ENCODE assay signal across 9 cellular contexts in the genomic region with DNA sequence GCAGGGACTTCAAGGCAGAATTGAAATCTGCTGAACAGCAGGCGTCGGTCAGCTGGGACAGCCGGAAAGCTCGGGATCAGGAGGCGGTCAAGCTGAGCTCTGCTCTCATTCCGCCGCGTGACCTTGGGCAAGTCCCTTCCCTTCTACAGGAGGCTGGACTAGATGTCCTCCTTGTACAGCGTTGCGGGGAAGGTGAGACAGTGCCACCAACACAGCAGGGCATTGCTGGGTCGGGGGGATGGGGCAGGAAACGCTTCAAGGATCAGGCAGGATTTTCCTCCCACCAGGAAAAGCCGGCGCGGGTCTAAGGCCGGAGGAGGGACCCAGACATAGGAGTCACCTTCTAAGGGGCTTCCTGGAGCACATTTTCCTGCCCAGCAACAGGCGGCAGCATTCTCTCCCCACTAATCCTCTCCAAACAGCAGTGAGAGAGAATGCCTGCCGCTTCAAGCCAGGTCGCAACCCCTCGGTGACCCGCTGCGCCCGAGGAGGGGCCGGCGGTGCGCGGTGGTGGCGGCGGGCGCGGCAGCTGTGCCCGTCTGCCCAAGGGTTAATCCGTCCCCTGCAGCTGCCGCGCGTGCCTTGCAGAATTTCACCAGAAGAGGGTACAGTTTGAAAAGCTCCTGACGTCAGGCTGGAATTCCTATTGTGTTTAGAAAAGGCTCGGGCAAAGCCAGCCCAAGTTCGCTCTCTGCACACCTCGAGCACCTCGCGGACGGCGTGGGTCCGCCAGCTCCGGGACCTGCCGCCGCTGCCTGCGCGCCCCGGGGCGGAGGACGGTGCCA. TPM values are rescaled to one million over a fixed set of nuclear protein-coding genes. Genes with fewer than 3 reads are reported as not detected.
DNase-seq lines count a peak whose midpoint lies in the region; ATAC-seq, FAIRE-seq and TF ChIP-seq lines count a peak whose summit lies in the region.
"Had no signal": no experiment of that assay in that cellular context is flagged by ENCODE, and none has a peak within 500 bp of the region (broad histone marks: within the 10 kb centered on the region; RNA-seq: fewer than 3 reads in every experiment).

A gene with protein sequence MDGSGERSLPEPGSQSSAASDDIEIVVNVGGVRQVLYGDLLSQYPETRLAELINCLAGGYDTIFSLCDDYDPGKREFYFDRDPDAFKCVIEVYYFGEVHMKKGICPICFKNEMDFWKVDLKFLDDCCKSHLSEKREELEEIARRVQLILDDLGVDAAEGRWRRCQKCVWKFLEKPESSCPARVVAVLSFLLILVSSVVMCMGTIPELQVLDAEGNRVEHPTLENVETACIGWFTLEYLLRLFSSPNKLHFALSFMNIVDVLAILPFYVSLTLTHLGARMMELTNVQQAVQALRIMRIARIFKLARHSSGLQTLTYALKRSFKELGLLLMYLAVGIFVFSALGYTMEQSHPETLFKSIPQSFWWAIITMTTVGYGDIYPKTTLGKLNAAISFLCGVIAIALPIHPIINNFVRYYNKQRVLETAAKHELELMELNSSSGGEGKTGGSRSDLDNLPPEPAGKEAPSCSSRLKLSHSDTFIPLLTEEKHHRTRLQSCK (plus strand): TSS at position 644 of the 785 bp plus-strand sequence. CDS start 493 bp downstream, outside the sequence.

- H3F3A ChIP-seq in Loucy (ENCODE audit: low read depth): no peaks in the 10 kb centered on the region

- H2AFZ ChIP-seq in Loucy (ENCODE audit: low read length): peak within 1 kb of the TSS; percentile 60; the same call in 1 of the 2 replicates

- H3K4me1 ChIP-seq in BE2C: no peaks in the 10 kb centered on the region
- H3K4me1 ChIP-seq in Loucy (ENCODE audit: insufficient read depth, low read length, poor library complexity, severe bottlenecking): no peaks in the 10 kb centered on the region
- no peaks in the 10 kb centered on the region for H3K4me1 ChIP-seq in pancreas

- no peak within 1 kb of the TSS for H3K27ac ChIP-seq in pancreas

- 9 to 12% methylated on average over 49 to 53 of the region's 53 CpGs for WGBS in pancreas, 2 donors

- TF ChIP-seq CTCF in BE2C (IDR thresholded peaks at IDR 0.05; ENCODE audit: low read depth, low read length) (peak; percentile 47), Loucy (conservative IDR thresholded peaks at IDR 0.05; ENCODE audit: low read length) (no peak), pancreas (IDR thresholded peaks at IDR 0.05) (no peak)

- H3K79me2 ChIP-seq in Loucy (ENCODE audit: insufficient read depth, low read length): no peaks in the 10 kb centered on the region

- H3K9me2 ChIP-seq in Loucy (replicated peaks; ENCODE audit: low read depth, low read length): no peaks in the 10 kb centered on the region

- intact Hi-C loops in pancreas (cut with DNase I): loop anchor here in 1 of 3 donors (10.0 kb wide), 1 partner anchor 213 kb away; no protein-coding TSS in a partner anchor

- peak; percentile 83 for ATAC-seq in SK-N-SH treated with all-trans-retinoic acid at 6 μM for 48 hours
- peak; percentile 65 to 87 (median 76) for ATAC-seq in pancreas
- ATAC-seq in HG02759 (IDR thresholded peaks at IDR 0.05; ENCODE audit: unreplicated experiment): no peak
- ATAC-seq in HG03097 (IDR thresholded peaks at IDR 0.05; ENCODE audit: low FRiP score, unreplicated experiment): no peak
- ATAC-seq in GM21723 (IDR thresholded peaks at IDR 0.05; ENCODE audit: unreplicated experiment): no peak

- H3K9me3 ChIP-seq in BE2C: no peaks in the 10 kb centered on the region
- no peaks in the 10 kb centered on the region for H3K9me3 ChIP-seq in Loucy (ENCODE audit: insufficient read depth, low read depth, low read length)
- no peaks in the 10 kb centered on the region for H3K9me3 ChIP-seq in pancreas

- H4K20me1 ChIP-seq in Loucy (ENCODE audit: insufficient read depth, low read length, poor library complexity, severe bottlenecking): no peaks in the 10 kb centered on the region

- no peak within 1 kb of the TSS for H3K9ac ChIP-seq in Loucy (ENCODE audit: low read depth, low read length, poor library complexity, severe bottlenecking)

- FAIRE-seq in frontal cortex (lab: Jason Lieb, UNC) (no peak), pancreas (lab: Jason Lieb, UNC) (no peak)
- FAIRE-seq: endometrium had no signal

- H3K36me3 ChIP-seq in BE2C (no peaks in the 10 kb centered on the region), Loucy (ENCODE audit: insufficient read depth, low read length) (no peaks in the 10 kb centered on the region), pancreas (no peaks in the 10 kb centered on the region)

- H3K4me3 ChIP-seq in BE2C (ENCODE audit: low read depth, low read length) (peak within 1 kb of the TSS; percentile 54), Loucy (ENCODE audit: low read length, poor library complexity, severe bottlenecking) (no peak within 1 kb of the TSS), pancreas (peak within 1 kb of the TSS in 2 of 4 donors; percentile 30 to 45)

- H3K4me2 ChIP-seq in Loucy (ENCODE audit: low read depth, low read length, poor library complexity, severe bottlenecking): no peak within 1 kb of the TSS

- DNase-seq in BE2C: peak; percentile 61
- DNase-seq in frontal cortex (ENCODE audit: low spot score in 2 of 2): peak; percentile 55 to 64
- DNase-seq in pancreas: peak in 2 of 6 donors; percentile 33 to 46

- peaks cover 29% of the 10 kb centered on the region for H3K27me3 ChIP-seq in BE2C
- H3K27me3 ChIP-seq in Loucy (ENCODE audit: insufficient read depth, low read length, poor library complexity, severe bottlenecking): no peaks in the 10 kb centered on the region
- H3K27me3 ChIP-seq in pancreas: peaks cover 0 to 8% (median 0%) of the 10 kb centered on the region in 4 donors

TF ChIP-seq in SK-N-SH treated with all-trans-retinoic acid at 6 μM for 48 hours, 23 proteins besides CTCF, POLR2A, EP300 and RAD21:
- TF ChIP-seq TCF4 (CRISPR knock-in tag; IDR thresholded peaks at IDR 0.05; ENCODE audit: borderline replicate concordance): no peak
- TF ChIP-seq OSR1 (CRISPR knock-in tag; IDR thresholded peaks at IDR 0.05): no peak
- TF ChIP-seq, protein P1, sequence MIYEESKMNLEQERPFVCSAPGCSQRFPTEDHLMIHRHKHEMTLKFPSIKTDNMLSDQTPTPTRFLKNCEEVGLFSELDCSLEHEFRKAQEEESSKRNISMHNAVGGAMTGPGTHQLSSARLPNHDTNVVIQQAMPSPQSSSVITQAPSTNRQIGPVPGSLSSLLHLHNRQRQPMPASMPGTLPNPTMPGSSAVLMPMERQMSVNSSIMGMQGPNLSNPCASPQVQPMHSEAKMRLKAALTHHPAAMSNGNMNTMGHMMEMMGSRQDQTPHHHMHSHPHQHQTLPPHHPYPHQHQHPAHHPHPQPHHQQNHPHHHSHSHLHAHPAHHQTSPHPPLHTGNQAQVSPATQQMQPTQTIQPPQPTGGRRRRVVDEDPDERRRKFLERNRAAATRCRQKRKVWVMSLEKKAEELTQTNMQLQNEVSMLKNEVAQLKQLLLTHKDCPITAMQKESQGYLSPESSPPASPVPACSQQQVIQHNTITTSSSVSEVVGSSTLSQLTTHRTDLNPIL (CRISPR knock-in tag; IDR thresholded peaks at IDR 0.05; ENCODE audit: low read depth): no peak
- no peak for TF ChIP-seq ZFP3 (CRISPR knock-in tag; IDR thresholded peaks at IDR 0.05)
- TF ChIP-seq, protein P2, sequence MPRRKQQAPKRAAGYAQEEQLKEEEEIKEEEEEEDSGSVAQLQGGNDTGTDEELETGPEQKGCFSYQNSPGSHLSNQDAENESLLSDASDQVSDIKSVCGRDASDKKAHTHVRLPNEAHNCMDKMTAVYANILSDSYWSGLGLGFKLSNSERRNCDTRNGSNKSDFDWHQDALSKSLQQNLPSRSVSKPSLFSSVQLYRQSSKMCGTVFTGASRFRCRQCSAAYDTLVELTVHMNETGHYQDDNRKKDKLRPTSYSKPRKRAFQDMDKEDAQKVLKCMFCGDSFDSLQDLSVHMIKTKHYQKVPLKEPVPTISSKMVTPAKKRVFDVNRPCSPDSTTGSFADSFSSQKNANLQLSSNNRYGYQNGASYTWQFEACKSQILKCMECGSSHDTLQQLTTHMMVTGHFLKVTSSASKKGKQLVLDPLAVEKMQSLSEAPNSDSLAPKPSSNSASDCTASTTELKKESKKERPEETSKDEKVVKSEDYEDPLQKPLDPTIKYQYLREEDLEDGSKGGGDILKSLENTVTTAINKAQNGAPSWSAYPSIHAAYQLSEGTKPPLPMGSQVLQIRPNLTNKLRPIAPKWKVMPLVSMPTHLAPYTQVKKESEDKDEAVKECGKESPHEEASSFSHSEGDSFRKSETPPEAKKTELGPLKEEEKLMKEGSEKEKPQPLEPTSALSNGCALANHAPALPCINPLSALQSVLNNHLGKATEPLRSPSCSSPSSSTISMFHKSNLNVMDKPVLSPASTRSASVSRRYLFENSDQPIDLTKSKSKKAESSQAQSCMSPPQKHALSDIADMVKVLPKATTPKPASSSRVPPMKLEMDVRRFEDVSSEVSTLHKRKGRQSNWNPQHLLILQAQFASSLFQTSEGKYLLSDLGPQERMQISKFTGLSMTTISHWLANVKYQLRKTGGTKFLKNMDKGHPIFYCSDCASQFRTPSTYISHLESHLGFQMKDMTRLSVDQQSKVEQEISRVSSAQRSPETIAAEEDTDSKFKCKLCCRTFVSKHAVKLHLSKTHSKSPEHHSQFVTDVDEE (CRISPR knock-in tag; IDR thresholded peaks at IDR 0.05): 0 out of 2 replicates have a peak, but pooled peaks have one; percentile 26

RNA-seq across cellular contexts. Expression of the gene that starts here (rescaled TPM):
- not detected for polyA plus RNA-seq in BE2C (2012; ENCODE audit: insufficient read depth, insufficient read length, low read depth)
- total RNA-seq in frontal cortex (20.0 TPM), pancreas (1 to 10 TPM in 1 of 6 donors, under 1 TPM in 5; 0.08 to 1.3 (median 0.33) TPM)
- 10 to 100 TPM in 1 of 2 donors, 1 to 10 TPM in 1; 4.2 to 15.8 TPM for polyA plus RNA-seq in pancreas

Comparison
In these comparisons a context has a peak if more than half of its experiments do, and no peak if none do; other contexts are left out.
1. ATAC-seq: peak in SK-N-SH treated with all-trans-retinoic acid at 6 μM for 48 hours (single experiment) and pancreas (4 of 4); none in HG02759 (single experiment), HG03097 (single experiment) and GM21723 (single experiment).